Comparison of ENCODE assay signal across 10 cellular contexts in genomic region chr6:169252805-169253189, GRCh38. TPM values are rescaled to one million over a fixed set of nuclear protein-coding genes. Genes with fewer than 3 reads are reported as not detected.
DNase-seq lines count a peak whose midpoint lies in the region; ATAC-seq and TF ChIP-seq lines count a peak whose summit lies in the region.
"Had no signal": no experiment of that assay in that cellular context is flagged by ENCODE, and none has a peak within 500 bp of the region (broad histone marks: within the 10 kb centered on the region; RNA-seq: fewer than 3 reads in every experiment).

No MANE protein-coding gene starts in this region.

- peaks cover 0 to 8% of the 10 kb centered on the region in 2 donors for H3K27me3 ChIP-seq in breast epithelium
- H3K27me3 ChIP-seq in upper lobe of right lung: peaks cover 47% of the 10 kb centered on the region

- DNase-seq in breast epithelium (ENCODE audit: low spot score in 2 of 2) (no peak), MCF 10A (ENCODE audit: unreplicated experiment) (no peak), coronary artery (ENCODE audit: low spot score) (no peak), mesothelial cell of epicardium (ENCODE audit: low spot score in 2 of 2, unreplicated experiment in 2 of 2) (no peak), upper lobe of right lung (no peak), progenitor cell of endocrine pancreas (ENCODE audit: low spot score, unreplicated experiment) (no peak), NCI-H82 (lab: John Stamatoyannopoulos, UW) (no peak)
- DNase-seq: activated CD4-positive, alpha-beta memory T cell treated with anti-CD3 and anti-CD28 coated beads for 36 hours; CD4-positive, CD25-positive, alpha-beta regulatory T cell had no signal

- H3K27me3 Mint-ChIP-seq in MCF 10A (ENCODE audit: insufficient read depth, unreplicated experiment): no peaks in the 10 kb centered on the region
- H3K27me3 Mint-ChIP-seq in mesothelial cell of epicardium (ENCODE audit: low read depth): peaks cover 75% of the 10 kb centered on the region
- peaks cover 77% of the 10 kb centered on the region for H3K27me3 Mint-ChIP-seq in progenitor cell of endocrine pancreas

- POLR2A ChIA-PET in MCF 10A (lab: Yijun Ruan, JAX): interaction anchor here (1.0 kb wide), 1 partner anchor 11 kb away, joined by 3 read pairs; no protein-coding TSS in a partner anchor

- CTCF ChIA-PET in MCF 10A (lab: Yijun Ruan, JAX): interaction anchor here (0.5 to 0.6 kb wide), 2 partner anchors 153 to 1288 kb away, joined by 3 read pairs; no protein-coding TSS in a partner anchor

- no peak for TF ChIP-seq CTCF in breast epithelium (IDR thresholded peaks at IDR 0.05)
- no peak for TF ChIP-seq CTCF in MCF 10A (IDR thresholded peaks at IDR 0.05; ENCODE audit: unreplicated experiment)
- TF ChIP-seq CTCF in coronary artery (IDR thresholded peaks at IDR 0.05): no peak
- TF ChIP-seq CTCF in mesothelial cell of epicardium (IDR thresholded peaks at IDR 0.05; ENCODE audit: unreplicated experiment): no peak
- no peak for TF ChIP-seq CTCF in upper lobe of right lung (IDR thresholded peaks at IDR 0.05)
- no peak for TF ChIP-seq CTCF in progenitor cell of endocrine pancreas (IDR thresholded peaks at IDR 0.05; ENCODE audit: unreplicated experiment)

- ATAC-seq in upper lobe of right lung: peak; percentile 27
- no peak for ATAC-seq in HG03571 (IDR thresholded peaks at IDR 0.05; ENCODE audit: unreplicated experiment)

- H3K27ac Mint-ChIP-seq in MCF 10A (ENCODE audit: low read depth, unreplicated experiment): no peak overlapping the region
- no peak overlapping the region for H3K27ac Mint-ChIP-seq in mesothelial cell of epicardium
- no peak overlapping the region for H3K27ac Mint-ChIP-seq in progenitor cell of endocrine pancreas
- H3K27ac Mint-ChIP-seq: activated CD4-positive, alpha-beta memory T cell treated with anti-CD3 and anti-CD28 coated beads for 36 hours; CD4-positive, CD25-positive, alpha-beta regulatory T cell had no signal

- intact Hi-C loops in breast epithelium (cut with DNase I; ENCODE audit: low total_unique reads) (no loop called here), MCF 10A (cut with micrococcal nuclease) (no loop called here), upper lobe of right lung (cut with DNase I) (no loop called here)

- peaks cover 6% of the 10 kb centered on the region for H3K4me1 Mint-ChIP-seq in MCF 10A (ENCODE audit: insufficient read depth, unreplicated experiment)
- peaks cover 38% of the 10 kb centered on the region for H3K4me1 Mint-ChIP-seq in mesothelial cell of epicardium
- peaks cover 12% of the 10 kb centered on the region for H3K4me1 Mint-ChIP-seq in progenitor cell of endocrine pancreas (ENCODE audit: low read depth)

- no peak overlapping the region for H3K4me3 Mint-ChIP-seq in MCF 10A (ENCODE audit: unreplicated experiment)
- H3K4me3 Mint-ChIP-seq in mesothelial cell of epicardium: peak overlapping the region; percentile 66
- H3K4me3 Mint-ChIP-seq in progenitor cell of endocrine pancreas (ENCODE audit: low read depth): no peak overlapping the region
- H3K4me3 Mint-ChIP-seq: activated CD4-positive, alpha-beta memory T cell treated with anti-CD3 and anti-CD28 coated beads for 36 hours had no signal

- H3K36me3 Mint-ChIP-seq in MCF 10A (ENCODE audit: insufficient read depth, unreplicated experiment) (peaks cover 7% of the 10 kb centered on the region), mesothelial cell of epicardium (peaks cover 3% of the 10 kb centered on the region), progenitor cell of endocrine pancreas (ENCODE audit: insufficient read depth) (no peaks in the 10 kb centered on the region)
- H3K36me3 Mint-ChIP-seq: activated CD4-positive, alpha-beta memory T cell treated with anti-CD3 and anti-CD28 coated beads for 36 hours; CD4-positive, CD25-positive, alpha-beta regulatory T cell had no signal

- H3K27ac ChIP-seq in breast epithelium (peak overlapping the region; percentile 75 to 86), coronary artery (peak overlapping the region; percentile 73 to 93), upper lobe of right lung (no peak overlapping the region)

- H3K9me3 ChIP-seq in breast epithelium (no peaks in the 10 kb centered on the region), upper lobe of right lung (no peaks in the 10 kb centered on the region)

- H3K9me3 Mint-ChIP-seq in MCF 10A (ENCODE audit: unreplicated experiment) (no peaks in the 10 kb centered on the region), mesothelial cell of epicardium (peaks cover 3% of the 10 kb centered on the region), progenitor cell of endocrine pancreas (ENCODE audit: low read depth) (peaks cover 3% of the 10 kb centered on the region)
- H3K9me3 Mint-ChIP-seq: activated CD4-positive, alpha-beta memory T cell treated with anti-CD3 and anti-CD28 coated beads for 36 hours had no signal

- H3K4me3 ChIP-seq in breast epithelium (peak overlapping the region; percentile 46 to 66 (median 50)), coronary artery (peak overlapping the region; percentile 82), upper lobe of right lung (peak overlapping the region; percentile 37)

- H3K36me3 ChIP-seq in breast epithelium: no peaks in the 10 kb centered on the region
- no peaks in the 10 kb centered on the region for H3K36me3 ChIP-seq in upper lobe of right lung

- no peak for TF ChIP-seq POLR2A in breast epithelium (IDR thresholded peaks at IDR 0.05)

- BruUV-seq in MCF 10A (replicated peaks; lab: Mats Ljungman, UMichigan): no TSS peak

- H3K4me1 ChIP-seq in breast epithelium (no peaks in the 10 kb centered on the region), upper lobe of right lung (peaks cover 10% of the 10 kb centered on the region)

RNA-seq across cellular contexts. Expression of gene THBS2, which starts 0.8 kb away (rescaled TPM):
- total RNA-seq in breast epithelium (100 to 1,000 TPM in 1 of 3 donors, 10 to 100 TPM in 2; 31.9 to 145 (median 73.0) TPM), MCF 10A (2022) (0.05 TPM in 1 of 2 replicates, not detected in the other), mesothelial cell of epicardium (15.3 to 20.4 TPM (median 18.6 TPM) in 3 replicates), upper lobe of right lung (23.7 TPM), progenitor cell of endocrine pancreas (0.04 TPM in 1 of 2 replicates, not detected in the other)
- total RNA-seq: activated CD4-positive, alpha-beta memory T cell treated with anti-CD3 and anti-CD28 coated beads for 36 hours; CD4-positive, CD25-positive, alpha-beta regulatory T cell had no signal

Comparison
In these comparisons a context has a peak if more than half of its experiments do, and no peak if none do; other contexts are left out.
1. RNA of gene THBS2, which starts 0.8 kb away (total RNA-seq): 31.9 to 145 TPM in breast epithelium, 23.7 TPM in upper lobe of right lung (single experiment) and 15.3 to 20.4 TPM in mesothelial cell of epicardium; 0.05 TPM in MCF 10A and 0.04 TPM in progenitor cell of endocrine pancreas; every median in the first group is over 10 times any median in the second.
2. Peak in every context shown above with its lines, with median percentiles within 50 percentile points of each other: H3K4me3 ChIP-seq.